1 cellular context compared by ENCODE assay signal in the genomic region with DNA sequence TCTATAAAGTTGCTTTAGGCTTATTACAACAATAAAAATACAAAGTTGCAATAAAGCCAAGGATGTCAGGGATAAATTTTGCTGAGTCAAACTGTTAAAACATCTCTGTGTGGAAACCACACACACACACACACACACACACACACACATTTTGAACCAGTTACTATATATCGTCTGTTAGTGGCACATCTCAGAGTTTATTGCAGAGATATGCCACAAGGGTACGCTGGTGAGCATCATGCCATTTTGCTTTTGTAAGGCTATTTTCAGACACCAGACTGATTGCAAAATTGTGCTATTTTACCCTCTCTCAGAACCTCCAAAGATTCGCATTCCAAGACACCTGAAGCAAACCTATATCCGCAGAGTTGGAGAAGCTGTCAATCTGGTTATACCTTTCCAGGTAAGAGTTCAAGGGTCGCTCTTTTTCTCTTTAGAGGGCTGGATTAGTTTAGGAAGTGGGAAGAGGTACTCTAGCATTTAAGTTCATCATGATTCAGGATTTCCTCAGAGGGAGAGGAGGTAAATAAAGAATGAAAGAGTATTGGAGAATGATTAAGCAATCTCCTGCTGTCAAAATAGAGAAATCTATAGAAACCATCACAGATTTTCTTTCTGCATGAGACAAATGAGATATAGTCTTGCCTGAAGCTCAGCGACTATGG.
TF ChIP-seq lines count a peak whose summit lies in the region.

No MANE protein-coding gene starts in this region.

TF ChIP-seq in K562, 482 proteins besides CTCF, POLR2A, EP300 and RAD21 (continued from another document and continues in another):
- TF ChIP-seq, protein P1, sequence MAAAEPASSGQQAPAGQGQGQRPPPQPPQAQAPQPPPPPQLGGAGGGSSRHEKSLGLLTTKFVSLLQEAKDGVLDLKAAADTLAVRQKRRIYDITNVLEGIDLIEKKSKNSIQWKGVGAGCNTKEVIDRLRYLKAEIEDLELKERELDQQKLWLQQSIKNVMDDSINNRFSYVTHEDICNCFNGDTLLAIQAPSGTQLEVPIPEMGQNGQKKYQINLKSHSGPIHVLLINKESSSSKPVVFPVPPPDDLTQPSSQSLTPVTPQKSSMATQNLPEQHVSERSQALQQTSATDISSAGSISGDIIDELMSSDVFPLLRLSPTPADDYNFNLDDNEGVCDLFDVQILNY (CRISPR knock-in tag; IDR thresholded peaks at IDR 0.05) = no peak
- TF ChIP-seq, protein P2, sequence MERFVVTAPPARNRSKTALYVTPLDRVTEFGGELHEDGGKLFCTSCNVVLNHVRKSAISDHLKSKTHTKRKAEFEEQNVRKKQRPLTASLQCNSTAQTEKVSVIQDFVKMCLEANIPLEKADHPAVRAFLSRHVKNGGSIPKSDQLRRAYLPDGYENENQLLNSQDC (CRISPR knock-in tag; IDR thresholded peaks at IDR 0.05) = no peak
- TF ChIP-seq, protein P3, sequence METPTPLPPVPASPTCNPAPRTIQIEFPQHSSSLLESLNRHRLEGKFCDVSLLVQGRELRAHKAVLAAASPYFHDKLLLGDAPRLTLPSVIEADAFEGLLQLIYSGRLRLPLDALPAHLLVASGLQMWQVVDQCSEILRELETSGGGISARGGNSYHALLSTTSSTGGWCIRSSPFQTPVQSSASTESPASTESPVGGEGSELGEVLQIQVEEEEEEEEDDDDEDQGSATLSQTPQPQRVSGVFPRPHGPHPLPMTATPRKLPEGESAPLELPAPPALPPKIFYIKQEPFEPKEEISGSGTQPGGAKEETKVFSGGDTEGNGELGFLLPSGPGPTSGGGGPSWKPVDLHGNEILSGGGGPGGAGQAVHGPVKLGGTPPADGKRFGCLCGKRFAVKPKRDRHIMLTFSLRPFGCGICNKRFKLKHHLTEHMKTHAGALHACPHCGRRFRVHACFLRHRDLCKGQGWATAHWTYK (CRISPR knock-in tag; IDR thresholded peaks at IDR 0.05) = no peak
- TF ChIP-seq, protein P4, sequence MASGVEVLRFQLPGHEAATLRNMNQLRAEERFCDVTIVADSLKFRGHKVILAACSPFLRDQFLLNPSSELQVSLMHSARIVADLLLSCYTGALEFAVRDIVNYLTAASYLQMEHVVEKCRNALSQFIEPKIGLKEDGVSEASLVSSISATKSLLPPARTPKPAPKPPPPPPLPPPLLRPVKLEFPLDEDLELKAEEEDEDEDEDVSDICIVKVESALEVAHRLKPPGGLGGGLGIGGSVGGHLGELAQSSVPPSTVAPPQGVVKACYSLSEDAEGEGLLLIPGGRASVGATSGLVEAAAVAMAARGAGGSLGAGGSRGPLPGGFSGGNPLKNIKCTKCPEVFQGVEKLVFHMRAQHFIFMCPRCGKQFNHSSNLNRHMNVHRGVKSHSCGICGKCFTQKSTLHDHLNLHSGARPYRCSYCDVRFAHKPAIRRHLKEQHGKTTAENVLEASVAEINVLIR (CRISPR knock-in tag; IDR thresholded peaks at IDR 0.05) = no peak
- TF ChIP-seq POU5F1 (IDR thresholded peaks at IDR 0.05; ENCODE audit: borderline replicate concordance, low read depth, low read length, partially characterized antibody) = no peak
- TF ChIP-seq HNRNPH1 (optimal IDR thresholded peaks at IDR 0.05; ENCODE audit: low read depth, low read length) = no peak
- no peak for TF ChIP-seq KLF6 (CRISPR knock-in tag; IDR thresholded peaks at IDR 0.05; ENCODE audit: borderline replicate concordance)
- 0 out of 2 replicates have a peak, but pooled peaks have one; percentile 61 for TF ChIP-seq NBN (IDR thresholded peaks at IDR 0.05; ENCODE audit: low read depth)
- TF ChIP-seq POLR2G (IDR thresholded peaks at IDR 0.05; ENCODE audit: low read depth, low read length) = no peak
- TF ChIP-seq ZNF12 (CRISPR knock-in tag; IDR thresholded peaks at IDR 0.05) = no peak
- no peak for TF ChIP-seq E2F3 (CRISPR knock-in tag; IDR thresholded peaks at IDR 0.05)
- TF ChIP-seq, protein P5, sequence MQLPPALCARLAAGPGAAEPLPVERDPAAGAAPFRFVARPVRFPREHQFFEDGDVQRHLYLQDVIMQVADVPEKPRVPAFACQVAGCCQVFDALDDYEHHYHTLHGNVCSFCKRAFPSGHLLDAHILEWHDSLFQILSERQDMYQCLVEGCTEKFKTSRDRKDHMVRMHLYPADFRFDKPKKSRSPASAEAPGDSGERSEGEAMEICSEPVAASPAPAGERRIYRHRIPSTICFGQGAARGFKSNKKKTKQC (CRISPR knock-in tag; IDR thresholded peaks at IDR 0.05) = no peak
- no peak for TF ChIP-seq MTA2 (IDR thresholded peaks at IDR 0.05; ENCODE audit: low read depth)
- TF ChIP-seq, protein P6, sequence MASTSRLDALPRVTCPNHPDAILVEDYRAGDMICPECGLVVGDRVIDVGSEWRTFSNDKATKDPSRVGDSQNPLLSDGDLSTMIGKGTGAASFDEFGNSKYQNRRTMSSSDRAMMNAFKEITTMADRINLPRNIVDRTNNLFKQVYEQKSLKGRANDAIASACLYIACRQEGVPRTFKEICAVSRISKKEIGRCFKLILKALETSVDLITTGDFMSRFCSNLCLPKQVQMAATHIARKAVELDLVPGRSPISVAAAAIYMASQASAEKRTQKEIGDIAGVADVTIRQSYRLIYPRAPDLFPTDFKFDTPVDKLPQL (IDR thresholded peaks at IDR 0.05; ENCODE audit: extremely low read depth, insufficient read length) = no peak
- TF ChIP-seq MEIS2 (IDR thresholded peaks at IDR 0.05; ENCODE audit: partially characterized antibody) = peak; percentile 15
- TF ChIP-seq ZNF311 (CRISPR knock-in tag; IDR thresholded peaks at IDR 0.05) = no peak
- peak; percentile 68 for TF ChIP-seq DPF2 (IDR thresholded peaks at IDR 0.05)
- TF ChIP-seq MAZ (CRISPR knock-in tag; conservative IDR thresholded peaks at IDR 0.05 in 1 of 2, IDR thresholded peaks at IDR 0.05 in 1 of 2) = no peak
- no peak for TF ChIP-seq CSDE1 (IDR thresholded peaks at IDR 0.05)
- TF ChIP-seq SAFB2 (IDR thresholded peaks at IDR 0.05; ENCODE audit: borderline replicate concordance, low read depth, low read length, severe bottlenecking) = no peak
- TF ChIP-seq, protein P7, sequence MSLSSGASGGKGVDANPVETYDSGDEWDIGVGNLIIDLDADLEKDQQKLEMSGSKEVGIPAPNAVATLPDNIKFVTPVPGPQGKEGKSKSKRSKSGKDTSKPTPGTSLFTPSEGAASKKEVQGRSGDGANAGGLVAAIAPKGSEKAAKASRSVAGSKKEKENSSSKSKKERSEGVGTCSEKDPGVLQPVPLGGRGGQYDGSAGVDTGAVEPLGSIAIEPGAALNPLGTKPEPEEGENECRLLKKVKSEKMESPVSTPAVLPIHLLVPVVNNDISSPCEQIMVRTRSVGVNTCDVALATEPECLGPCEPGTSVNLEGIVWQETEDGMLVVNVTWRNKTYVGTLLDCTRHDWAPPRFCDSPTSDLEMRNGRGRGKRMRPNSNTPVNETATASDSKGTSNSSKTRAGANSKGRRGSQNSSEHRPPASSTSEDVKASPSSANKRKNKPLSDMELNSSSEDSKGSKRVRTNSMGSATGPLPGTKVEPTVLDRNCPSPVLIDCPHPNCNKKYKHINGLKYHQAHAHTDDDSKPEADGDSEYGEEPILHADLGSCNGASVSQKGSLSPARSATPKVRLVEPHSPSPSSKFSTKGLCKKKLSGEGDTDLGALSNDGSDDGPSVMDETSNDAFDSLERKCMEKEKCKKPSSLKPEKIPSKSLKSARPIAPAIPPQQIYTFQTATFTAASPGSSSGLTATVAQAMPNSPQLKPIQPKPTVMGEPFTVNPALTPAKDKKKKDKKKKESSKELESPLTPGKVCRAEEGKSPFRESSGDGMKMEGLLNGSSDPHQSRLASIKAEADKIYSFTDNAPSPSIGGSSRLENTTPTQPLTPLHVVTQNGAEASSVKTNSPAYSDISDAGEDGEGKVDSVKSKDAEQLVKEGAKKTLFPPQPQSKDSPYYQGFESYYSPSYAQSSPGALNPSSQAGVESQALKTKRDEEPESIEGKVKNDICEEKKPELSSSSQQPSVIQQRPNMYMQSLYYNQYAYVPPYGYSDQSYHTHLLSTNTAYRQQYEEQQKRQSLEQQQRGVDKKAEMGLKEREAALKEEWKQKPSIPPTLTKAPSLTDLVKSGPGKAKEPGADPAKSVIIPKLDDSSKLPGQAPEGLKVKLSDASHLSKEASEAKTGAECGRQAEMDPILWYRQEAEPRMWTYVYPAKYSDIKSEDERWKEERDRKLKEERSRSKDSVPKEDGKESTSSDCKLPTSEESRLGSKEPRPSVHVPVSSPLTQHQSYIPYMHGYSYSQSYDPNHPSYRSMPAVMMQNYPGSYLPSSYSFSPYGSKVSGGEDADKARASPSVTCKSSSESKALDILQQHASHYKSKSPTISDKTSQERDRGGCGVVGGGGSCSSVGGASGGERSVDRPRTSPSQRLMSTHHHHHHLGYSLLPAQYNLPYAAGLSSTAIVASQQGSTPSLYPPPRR (CRISPR knock-in tag; IDR thresholded peaks at IDR 0.05; ENCODE audit: borderline replicate concordance) = no peak
- TF ChIP-seq HIVEP1 (CRISPR knock-in tag; IDR thresholded peaks at IDR 0.05) = no peak
- no peak for TF ChIP-seq TEAD2 (tag; IDR thresholded peaks at IDR 0.05)
- TF ChIP-seq, protein P8, sequence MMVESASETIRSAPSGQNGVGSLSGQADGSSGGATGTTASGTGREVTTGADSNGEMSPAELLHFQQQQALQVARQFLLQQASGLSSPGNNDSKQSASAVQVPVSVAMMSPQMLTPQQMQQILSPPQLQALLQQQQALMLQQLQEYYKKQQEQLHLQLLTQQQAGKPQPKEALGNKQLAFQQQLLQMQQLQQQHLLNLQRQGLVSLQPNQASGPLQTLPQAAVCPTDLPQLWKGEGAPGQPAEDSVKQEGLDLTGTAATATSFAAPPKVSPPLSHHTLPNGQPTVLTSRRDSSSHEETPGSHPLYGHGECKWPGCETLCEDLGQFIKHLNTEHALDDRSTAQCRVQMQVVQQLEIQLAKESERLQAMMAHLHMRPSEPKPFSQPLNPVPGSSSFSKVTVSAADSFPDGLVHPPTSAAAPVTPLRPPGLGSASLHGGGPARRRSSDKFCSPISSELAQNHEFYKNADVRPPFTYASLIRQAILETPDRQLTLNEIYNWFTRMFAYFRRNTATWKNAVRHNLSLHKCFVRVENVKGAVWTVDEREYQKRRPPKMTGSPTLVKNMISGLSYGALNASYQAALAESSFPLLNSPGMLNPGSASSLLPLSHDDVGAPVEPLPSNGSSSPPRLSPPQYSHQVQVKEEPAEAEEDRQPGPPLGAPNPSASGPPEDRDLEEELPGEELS (CRISPR knock-in tag; IDR thresholded peaks at IDR 0.05; ENCODE audit: borderline replicate concordance) = no peak
- no peak for TF ChIP-seq ZBED1 (IDR thresholded peaks at IDR 0.05)
- no peak for TF ChIP-seq LCOR (CRISPR knock-in tag; IDR thresholded peaks at IDR 0.05)
- TF ChIP-seq, protein P9, sequence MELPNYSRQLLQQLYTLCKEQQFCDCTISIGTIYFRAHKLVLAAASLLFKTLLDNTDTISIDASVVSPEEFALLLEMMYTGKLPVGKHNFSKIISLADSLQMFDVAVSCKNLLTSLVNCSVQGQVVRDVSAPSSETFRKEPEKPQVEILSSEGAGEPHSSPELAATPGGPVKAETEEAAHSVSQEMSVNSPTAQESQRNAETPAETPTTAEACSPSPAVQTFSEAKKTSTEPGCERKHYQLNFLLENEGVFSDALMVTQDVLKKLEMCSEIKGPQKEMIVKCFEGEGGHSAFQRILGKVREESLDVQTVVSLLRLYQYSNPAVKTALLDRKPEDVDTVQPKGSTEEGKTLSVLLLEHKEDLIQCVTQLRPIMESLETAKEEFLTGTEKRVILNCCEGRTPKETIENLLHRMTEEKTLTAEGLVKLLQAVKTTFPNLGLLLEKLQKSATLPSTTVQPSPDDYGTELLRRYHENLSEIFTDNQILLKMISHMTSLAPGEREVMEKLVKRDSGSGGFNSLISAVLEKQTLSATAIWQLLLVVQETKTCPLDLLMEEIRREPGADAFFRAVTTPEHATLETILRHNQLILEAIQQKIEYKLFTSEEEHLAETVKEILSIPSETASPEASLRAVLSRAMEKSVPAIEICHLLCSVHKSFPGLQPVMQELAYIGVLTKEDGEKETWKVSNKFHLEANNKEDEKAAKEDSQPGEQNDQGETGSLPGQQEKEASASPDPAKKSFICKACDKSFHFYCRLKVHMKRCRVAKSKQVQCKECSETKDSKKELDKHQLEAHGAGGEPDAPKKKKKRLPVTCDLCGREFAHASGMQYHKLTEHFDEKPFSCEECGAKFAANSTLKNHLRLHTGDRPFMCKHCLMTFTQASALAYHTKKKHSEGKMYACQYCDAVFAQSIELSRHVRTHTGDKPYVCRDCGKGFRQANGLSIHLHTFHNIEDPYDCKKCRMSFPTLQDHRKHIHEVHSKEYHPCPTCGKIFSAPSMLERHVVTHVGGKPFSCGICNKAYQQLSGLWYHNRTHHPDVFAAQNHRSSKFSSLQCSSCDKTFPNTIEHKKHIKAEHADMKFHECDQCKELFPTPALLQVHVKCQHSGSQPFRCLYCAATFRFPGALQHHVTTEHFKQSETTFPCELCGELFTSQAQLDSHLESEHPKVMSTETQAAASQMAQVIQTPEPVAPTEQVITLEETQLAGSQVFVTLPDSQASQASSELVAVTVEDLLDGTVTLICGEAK (IDR thresholded peaks at IDR 0.05) = no peak
- TF ChIP-seq, protein P9 (CRISPR knock-in tag; IDR thresholded peaks at IDR 0.05) = no peak
- no peak for TF ChIP-seq BMI1 (IDR thresholded peaks at IDR 0.05; ENCODE audit: low read length)
- TF ChIP-seq FUS (optimal IDR thresholded peaks at IDR 0.05; ENCODE audit: low read depth, low read length) = no peak
- 0 out of 2 replicates have a peak, but pooled peaks have one; percentile 34 for TF ChIP-seq CTBP1 (IDR thresholded peaks at IDR 0.05; ENCODE audit: borderline replicate concordance)
- no peak for TF ChIP-seq DIDO1 (tag; IDR thresholded peaks at IDR 0.05; ENCODE audit: low read depth)
- no peak for TF ChIP-seq KAT2B (IDR thresholded peaks at IDR 0.05; ENCODE audit: low read depth, low read length)
- TF ChIP-seq ZNF586 (CRISPR knock-in tag; conservative IDR thresholded peaks at IDR 0.05) = no peak
